In genomic region chr13:97567510-97568243, GRCh38 we compare ENCODE assay signal across 9 cellular contexts.
DNase-seq lines count a peak whose midpoint lies in the region; ATAC-seq, FAIRE-seq and TF ChIP-seq lines count a peak whose summit lies in the region.
"Had no signal": no experiment of that assay in that cellular context is flagged by ENCODE, and none has a peak within 500 bp of the region (broad histone marks: within the 10 kb centered on the region; RNA-seq: fewer than 3 reads in every experiment).

No MANE protein-coding gene starts in this region.

- POLR2A ChIA-PET in H1 (lab: Charles Lee; ENCODE audit: partially characterized antibody), result no interaction called here
- POLR2A ChIA-PET in T-cell (lab: Charles Lee), result no interaction called here

- no peak for FAIRE-seq in H1 (lab: Jason Lieb, UNC)

- no peak overlapping the region for H2BK5ac ChIP-seq in H1 (ENCODE audit: low read depth, low read length)

- H2AK5ac ChIP-seq in H1 (ENCODE audit: low read depth, low read length), result no peak overlapping the region

- TF ChIP-seq RAD21 in H1 (IDR thresholded peaks at IDR 0.05 in 1 of 2, conservative IDR thresholded peaks at IDR 0.05 in 1 of 2; ENCODE audit: low read depth in 2 of 2, low read length in 2 of 2), result no peak

- H3K27me3 ChIP-seq in H1 (replicated peaks in 1 of 4; ENCODE audit: control insufficient read depth in 3 of 4, extremely low read depth in 1 of 4, insufficient read depth in 3 of 4, low read length in 3 of 4) (no peaks in the 10 kb centered on the region), smooth muscle cell (ENCODE audit: low read depth) (no peaks in the 10 kb centered on the region)

- H3K36me3 ChIP-seq in H1 (ENCODE audit: control insufficient read depth in 2 of 4, insufficient read depth in 4 of 4, low read length in 3 of 4) (no peaks in the 10 kb centered on the region), smooth muscle cell (ENCODE audit: low read depth) (no peaks in the 10 kb centered on the region)

- ATAC-seq in GM21360 (IDR thresholded peaks at IDR 0.05; ENCODE audit: unreplicated experiment) (peak; percentile 99), HG03378 (IDR thresholded peaks at IDR 0.05; ENCODE audit: unreplicated experiment) (peak; percentile 99), T-cell (replicated peaks in 1 of 4) (no peak)

- no peak overlapping the region for H4K5ac ChIP-seq in H1 (ENCODE audit: insufficient read length, low read depth, low read length)

- H4K91ac ChIP-seq in H1 (replicated peaks; ENCODE audit: insufficient read length, low read length), result no peak overlapping the region

- no peaks in the 10 kb centered on the region for H3K9me3 Mint-ChIP-seq in T-cell
- H3K9me3 Mint-ChIP-seq: activated naive CD4-positive, alpha-beta T cell treated with anti-CD3 and anti-CD28 coated beads, Interleukin-2, amount 50 U/mL, for 24 hours had no signal

- H3K56ac ChIP-seq in H1 (replicated peaks; ENCODE audit: insufficient read length, low read depth, low read length), result no peak overlapping the region

- CTCF ChIA-PET in H1 (lab: Charles Lee; ENCODE audit: partially characterized antibody) (interaction anchor here (0.7 to 2.0 kb wide), 5 partner anchors 15 to 232 kb away, joined by 3 to 7 read pairs (median 3); no protein-coding TSS in a partner anchor), T-cell (lab: Charles Lee) (no interaction called here)

- H2BK20ac ChIP-seq in H1 (ENCODE audit: low read length), result no peak overlapping the region

- H4K20me1 ChIP-seq in H1 (replicated peaks in 1 of 2; ENCODE audit: control insufficient read depth in 1 of 2, insufficient read depth in 2 of 2, low read length in 2 of 2) (no peaks in the 10 kb centered on the region), smooth muscle cell (ENCODE audit: low read depth) (no peaks in the 10 kb centered on the region)

- H3K27ac ChIP-seq in H1 (ENCODE audit: low read depth, low read length) (no peak overlapping the region), smooth muscle cell (ENCODE audit: low read depth) (no peak overlapping the region)

- H3K27ac Mint-ChIP-seq in T-cell, result no peak overlapping the region
- H3K27ac Mint-ChIP-seq: activated naive CD4-positive, alpha-beta T cell treated with anti-CD3 and anti-CD28 coated beads, Interleukin-2, amount 50 U/mL, for 24 hours had no signal

- no peak overlapping the region; the same call in 1 of the 2 replicates for H2BK12ac ChIP-seq in H1 (ENCODE audit: low read depth, low read length)

- TF ChIP-seq POLR2A in H1 (IDR thresholded peaks at IDR 0.05; ENCODE audit: control extremely low read depth in 1 of 2, low read depth in 2 of 2, low read length in 2 of 2), result no peak

- H3K4me2 ChIP-seq in H1 (ENCODE audit: insufficient read depth in 1 of 2, low read depth in 2 of 2, low read length in 2 of 2), result no peak overlapping the region
- H3K4me2 ChIP-seq in smooth muscle cell, result peak overlapping the region; percentile 35

- peaks cover 0 to 8% (median 1%) of the 10 kb centered on the region in 4 experiments; a peak in 4 of 7 replicates for H3K4me1 ChIP-seq in H1 (replicated peaks in 1 of 4; ENCODE audit: control insufficient read depth in 3 of 4, insufficient read depth in 4 of 4, low read length in 3 of 4)
- H3K4me1 ChIP-seq in smooth muscle cell (ENCODE audit: low read depth), result peaks cover 30% of the 10 kb centered on the region

- no peaks in the 10 kb centered on the region for H3K4me1 Mint-ChIP-seq in T-cell
- H3K4me1 Mint-ChIP-seq: activated naive CD4-positive, alpha-beta T cell treated with anti-CD3 and anti-CD28 coated beads, Interleukin-2, amount 50 U/mL, for 24 hours had no signal

- WGBS in H1 (ENCODE audit: extremely low coverage in 1 of 2, insufficient coverage in 1 of 2, insufficient read length in 1 of 2, insufficient replicate concordance in 2 of 2, low coverage in 1 of 2, low lambda C conversion rate in 2 of 2, missing lambda C conversion rate in 1 of 2), 2 experiments, result 94% methylated on average over 3 of the region's 3 CpGs; no CpG with 5 or more reads in 1 of the 2 experiments
- 53% methylated on average over 3 of the region's 3 CpGs for WGBS in smooth muscle cell (ENCODE audit: low lambda C conversion rate)

- H3K4me3 Mint-ChIP-seq in T-cell, result no peak overlapping the region
- H3K4me3 Mint-ChIP-seq: activated naive CD4-positive, alpha-beta T cell treated with anti-CD3 and anti-CD28 coated beads, Interleukin-2, amount 50 U/mL, for 24 hours had no signal

- H3K9me3 ChIP-seq in H1 (ENCODE audit: insufficient read depth in 2 of 2, low read depth in 1 of 2, low read length in 1 of 2) (no peaks in the 10 kb centered on the region), smooth muscle cell (replicated peaks; ENCODE audit: low read depth) (no peaks in the 10 kb centered on the region)

- peaks cover 25 to 37% of the 10 kb centered on the region in 2 donors for H3K27me3 Mint-ChIP-seq in T-cell

- TF ChIP-seq EP300 in H1 (IDR thresholded peaks at IDR 0.05; ENCODE audit: borderline replicate concordance in 1 of 2, low read depth in 2 of 2, low read length in 2 of 2), result no peak

- H2AFZ ChIP-seq in H1 (ENCODE audit: low read length) (peak overlapping the region; percentile 50; the same call in 1 of the 2 replicates), smooth muscle cell (ENCODE audit: low read depth) (peak overlapping the region; percentile 45)

- H3K4ac ChIP-seq in H1 (replicated peaks; ENCODE audit: insufficient read length, low read depth, low read length), result no peak overlapping the region

- H3K9ac ChIP-seq in H1 (replicated peaks in 1 of 4; ENCODE audit: extremely low read depth in 1 of 4, low read depth in 3 of 4, low read length in 3 of 4) (no peak overlapping the region), smooth muscle cell (ENCODE audit: low read depth) (no peak overlapping the region)

- H2BK120ac ChIP-seq in H1 (replicated peaks; ENCODE audit: low read depth, low read length), result no peak overlapping the region

- H4K8ac ChIP-seq in H1 (ENCODE audit: extremely low read depth, insufficient read depth, low read length), result no peak overlapping the region

- H3K79me1 ChIP-seq in H1 (ENCODE audit: low read depth, low read length), result no peaks in the 10 kb centered on the region

- TF ChIP-seq CTCF in H1 (IDR thresholded peaks at IDR 0.05; ENCODE audit: control extremely low read depth in 1 of 3, insufficient read depth in 1 of 3, low read depth in 1 of 3, low read length in 3 of 3), result no peak
- TF ChIP-seq CTCF in smooth muscle cell (IDR thresholded peaks at IDR 0.05; ENCODE audit: borderline replicate concordance, insufficient read depth, poor library complexity, severe bottlenecking), result no peak

- no peaks in the 10 kb centered on the region for H3K79me2 ChIP-seq in H1 (ENCODE audit: control insufficient read depth in 1 of 2, insufficient read depth in 2 of 2, low read length in 2 of 2)
- H3K79me2 ChIP-seq in smooth muscle cell (ENCODE audit: low read depth), result no peaks in the 10 kb centered on the region

- no peaks in the 10 kb centered on the region for H3K36me3 Mint-ChIP-seq in T-cell
- H3K36me3 Mint-ChIP-seq: activated naive CD4-positive, alpha-beta T cell treated with anti-CD3 and anti-CD28 coated beads, Interleukin-2, amount 50 U/mL, for 24 hours had no signal

- peak; percentile 25 for DNase-seq in EL
- no peak for DNase-seq in H1 (ENCODE audit: low read depth in 1 of 2, low spot score in 2 of 2)
- no peak for DNase-seq in smooth muscle cell (lab: John Stamatoyannopoulos, UW; ENCODE audit: unreplicated experiment)
- DNase-seq in cerebellar nuclear complex (lab: John Stamatoyannopoulos, UW), result no peak
- DNase-seq in T-cell, result no peak
- DNase-seq in NCI-H82 treated with DMSO at 0.1 percent for 48 hours (lab: John Stamatoyannopoulos, UW; ENCODE audit: unreplicated experiment), result no peak

- H2BK15ac ChIP-seq in H1 (ENCODE audit: low read length), result no peak overlapping the region

- no peak overlapping the region for H3K23ac ChIP-seq in H1 (ENCODE audit: insufficient read length)

- H3F3A ChIP-seq in smooth muscle cell (ENCODE audit: low read depth), result no peaks in the 10 kb centered on the region

- H3K4me3 ChIP-seq in H1 (ENCODE audit: extremely low read depth in 1 of 4, insufficient read depth in 2 of 4, low read depth in 3 of 4, low read length in 4 of 4), result no peak overlapping the region
- H3K4me3 ChIP-seq in smooth muscle cell, result no peak overlapping the region

- no peaks in the 10 kb centered on the region for H3K23me2 ChIP-seq in H1 (ENCODE audit: low read depth, low read length)

- H3K18ac ChIP-seq in H1 (ENCODE audit: extremely low read depth, low read length), result no peak overlapping the region

- H3K14ac ChIP-seq in H1 (ENCODE audit: insufficient read length), result no peak overlapping the region

TF ChIP-seq in H1, 55 proteins besides CTCF, POLR2A, EP300 and RAD21:
- TF ChIP-seq TEAD4 (IDR thresholded peaks at IDR 0.05; ENCODE audit: low read depth, low read length), result peak; percentile 77
- no peak for TF ChIP-seq TAF1 (IDR thresholded peaks at IDR 0.05; ENCODE audit: low read depth, low read length)

Comparison
In these comparisons a context has a peak if more than half of its experiments do, and no peak if none do; other contexts are left out.
1. ATAC-seq: peak in GM21360 (single experiment) and HG03378 (single experiment); none in T-cell (0 of 4).